8 cellular contexts compared by ENCODE assay signal in the genomic region with DNA sequence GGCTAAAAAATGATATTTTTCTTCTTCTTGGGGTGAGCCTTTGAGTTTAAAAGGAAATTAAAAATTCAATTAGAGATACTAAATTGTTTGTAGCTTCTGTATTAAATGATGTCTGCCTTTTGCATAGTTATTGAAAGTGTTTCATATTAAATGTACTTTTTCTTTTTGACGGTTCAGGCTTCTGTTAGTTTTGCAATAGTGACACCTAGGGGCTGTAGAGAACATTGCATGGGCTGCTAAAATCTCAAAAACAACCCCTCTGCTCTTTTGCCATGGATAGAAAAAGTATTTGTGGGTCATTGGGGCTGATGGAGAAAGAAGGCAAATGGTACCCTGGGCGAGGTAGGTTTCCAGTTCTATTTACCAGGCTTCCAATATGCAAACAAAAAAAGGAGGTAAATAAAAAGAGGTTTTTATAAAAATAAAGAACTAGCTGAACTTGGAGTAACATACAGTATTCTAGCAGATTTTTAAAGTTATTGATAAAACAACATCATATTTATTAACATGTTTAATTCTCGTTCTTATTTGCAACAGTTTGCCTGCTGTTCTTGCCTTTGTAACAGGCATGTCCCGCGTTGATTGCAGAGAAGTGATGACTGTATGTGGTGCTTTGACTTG.
A peak's percentile ranks its signal among the peaks of the same experiment; 100 is the strongest.
DNase-seq lines count a peak whose midpoint lies in the region; ATAC-seq and TF ChIP-seq lines count a peak whose summit lies in the region.

No MANE protein-coding gene starts in this region.

- H3K27ac Mint-ChIP-seq in type B pancreatic cell: no peak overlapping the region

- intact Hi-C loops in mammary epithelial cell (cut with micrococcal nuclease): loop anchor here (1.0 to 10.0 kb wide), 7 partner anchors 60 to 959 kb away; partner anchors contain the start of gene JUN

- 36% methylated on average over 5 of the region's 5 CpGs for WGBS in mammary epithelial cell (ENCODE audit: low coverage, missing lambda C conversion rate)
- 51% methylated on average over 5 of the region's 5 CpGs for WGBS in liver

- H3K4me3 ChIP-seq in HL-60 (replicated peaks; ENCODE audit: insufficient read depth, low read length): no peak overlapping the region
- H3K4me3 ChIP-seq in OCI-LY1 (ENCODE audit: low read depth, low read length, poor library complexity, severe bottlenecking): no peak overlapping the region
- no peak overlapping the region for H3K4me3 ChIP-seq in mammary epithelial cell (replicated peaks in 1 of 3; ENCODE audit: insufficient read depth in 1 of 3, low read depth in 2 of 3, low read length in 3 of 3)
- no peak overlapping the region for H3K4me3 ChIP-seq in liver (ENCODE audit: low read depth in 1 of 3, low read length in 3 of 3)

- H3K36me3 Mint-ChIP-seq in type B pancreatic cell: no peaks in the 10 kb centered on the region

- ATAC-seq in GM21737 (IDR thresholded peaks at IDR 0.05; ENCODE audit: unreplicated experiment) (no peak), HG02642 (IDR thresholded peaks at IDR 0.05; ENCODE audit: poor library complexity, unreplicated experiment) (no peak)

- H3K27me3 ChIP-seq in HL-60 (ENCODE audit: insufficient read depth, poor library complexity, severe bottlenecking) (no peaks in the 10 kb centered on the region), OCI-LY1 (ENCODE audit: insufficient read depth, low read length) (no peaks in the 10 kb centered on the region), mammary epithelial cell (ENCODE audit: insufficient read depth, low read length) (no peaks in the 10 kb centered on the region), liver (ENCODE audit: control insufficient read depth in 4 of 4, insufficient read depth in 4 of 4, low read length in 3 of 4) (no peaks in the 10 kb centered on the region)

- H4K20me1 ChIP-seq in OCI-LY1 (ENCODE audit: insufficient read depth, low read length): no peaks in the 10 kb centered on the region
- H4K20me1 ChIP-seq in mammary epithelial cell (ENCODE audit: insufficient read depth, low read length): no peaks in the 10 kb centered on the region

- H3K9me2 ChIP-seq in OCI-LY1 (ENCODE audit: low read depth, low read length): no peaks in the 10 kb centered on the region

- H3K9ac ChIP-seq in OCI-LY1 (ENCODE audit: low read length) (no peak overlapping the region), mammary epithelial cell (ENCODE audit: insufficient read depth, low read length) (no peak overlapping the region), liver (ENCODE audit: low read depth in 1 of 2, low read length in 2 of 2) (no peak overlapping the region)

- H3K36me3 ChIP-seq in OCI-LY1 (ENCODE audit: insufficient read depth, low read length) (no peaks in the 10 kb centered on the region), mammary epithelial cell (ENCODE audit: insufficient read depth, low read length) (no peaks in the 10 kb centered on the region), liver (ENCODE audit: control insufficient read depth in 4 of 4, insufficient read depth in 3 of 4, low read depth in 1 of 4, low read length in 3 of 4) (peaks cover 0 to 2% (median 1%) of the 10 kb centered on the region in 4 donors)

- H3K27ac ChIP-seq in HL-60 (replicated peaks): peak overlapping the region; percentile 92
- H3K27ac ChIP-seq in OCI-LY1 (ENCODE audit: low read depth, low read length, poor library complexity, severe bottlenecking): no peak overlapping the region
- H3K27ac ChIP-seq in mammary epithelial cell (ENCODE audit: insufficient read depth, low read depth, low read length): no peak overlapping the region
- no peak overlapping the region for H3K27ac ChIP-seq in liver (ENCODE audit: low read depth in 1 of 2, low read length in 2 of 2)

- TF ChIP-seq CTCF in HL-60 (IDR thresholded peaks at IDR 0.05; ENCODE audit: insufficient read depth, low read length): peak; percentile 87
- TF ChIP-seq CTCF in OCI-LY1 (IDR thresholded peaks at IDR 0.05; ENCODE audit: low read length): peak; percentile 90
- TF ChIP-seq CTCF in mammary epithelial cell (conservative IDR thresholded peaks at IDR 0.05 in 1 of 2, IDR thresholded peaks at IDR 0.05 in 1 of 2; ENCODE audit: extremely low read depth in 1 of 2, insufficient read depth in 1 of 2, low read depth in 1 of 2, low read length in 2 of 2): peak; percentile 92 to 94
- peak; percentile 95 for TF ChIP-seq CTCF in liver (IDR thresholded peaks at IDR 0.05; ENCODE audit: low read depth, low read length, missing input control)
- TF ChIP-seq CTCF in type B pancreatic cell (conservative IDR thresholded peaks at IDR 0.05): peak; percentile 98

- H3K4me1 Mint-ChIP-seq in type B pancreatic cell (ENCODE audit: unreplicated experiment): peaks cover 30% of the 10 kb centered on the region

- DNase-seq in D341Med (ENCODE audit: low spot score) (peak; percentile 45), HL-60 (ENCODE audit: low read depth in 1 of 2, low spot score in 1 of 2) (peak in 1 of 2 experiments; percentile 41), mammary epithelial cell (no peak), type B pancreatic cell (ENCODE audit: extremely low spot score, unreplicated experiment) (no peak)

- no peaks in the 10 kb centered on the region for H3K27me3 Mint-ChIP-seq in type B pancreatic cell

- no peak overlapping the region for H2AFZ ChIP-seq in OCI-LY1 (ENCODE audit: low read length)
- H2AFZ ChIP-seq in mammary epithelial cell (ENCODE audit: low read depth, low read length): no peak overlapping the region

- H3K9me3 Mint-ChIP-seq in type B pancreatic cell: no peaks in the 10 kb centered on the region

- peak; percentile 93 to 96 for TF ChIP-seq RAD21 in liver (IDR thresholded peaks at IDR 0.05)

- H3K4me1 ChIP-seq in OCI-LY1 (ENCODE audit: insufficient read depth, low read length, severe bottlenecking) (peaks cover 15% of the 10 kb centered on the region), mammary epithelial cell (ENCODE audit: insufficient read depth, low read length) (no peaks in the 10 kb centered on the region), liver (ENCODE audit: control insufficient read depth in 4 of 4, insufficient read depth in 4 of 4, low read length in 3 of 4) (peaks cover 0 to 17% (median 13%) of the 10 kb centered on the region in 4 donors)

- dilution Hi-C loops in mammary epithelial cell (cut with HindIII; ENCODE audit: low sequenced_read_pairs): no loop called here

- H3K4me2 ChIP-seq in OCI-LY1 (ENCODE audit: low read length): no peak overlapping the region
- H3K4me2 ChIP-seq in mammary epithelial cell (ENCODE audit: insufficient read depth, low read depth, low read length): no peak overlapping the region

- H3K9me3 ChIP-seq in OCI-LY1 (ENCODE audit: low read length): no peaks in the 10 kb centered on the region
- H3K9me3 ChIP-seq in mammary epithelial cell (replicated peaks; ENCODE audit: insufficient read depth, low read length): no peaks in the 10 kb centered on the region
- H3K9me3 ChIP-seq in liver (ENCODE audit: control insufficient read depth in 4 of 4, low read length in 3 of 4): no peaks in the 10 kb centered on the region

- in situ Hi-C loops in mammary epithelial cell (cut with MboI; ENCODE audit: low sequenced_read_pairs in 2 of 2): loop anchor here in 1 of 2 donors (25.0 kb wide), 2 partner anchors 387 to 612 kb away; no protein-coding TSS in a partner anchor

- no peaks in the 10 kb centered on the region for H3F3A ChIP-seq in OCI-LY1 (ENCODE audit: insufficient read depth, low read length)

- CTCF ChIA-PET in mammary epithelial cell (lab: Charles Lee; ENCODE audit: low non-redundant PET): interaction anchor here (0.6 to 0.7 kb wide), 3 partner anchors 120 to 1010 kb away, joined by 3 to 6 read pairs (median 5); no protein-coding TSS in a partner anchor

- no peak overlapping the region for H3K4me3 Mint-ChIP-seq in type B pancreatic cell

- BruUV-seq in mammary epithelial cell (replicated peaks; lab: Mats Ljungman, UMichigan): no TSS peak

- no peaks in the 10 kb centered on the region for H3K79me2 ChIP-seq in OCI-LY1 (ENCODE audit: insufficient read depth, low read length)
- H3K79me2 ChIP-seq in mammary epithelial cell (ENCODE audit: insufficient read depth, low read length): no peaks in the 10 kb centered on the region

TF ChIP-seq in liver, 16 proteins besides CTCF, POLR2A, EP300 and RAD21:
- no peak for TF ChIP-seq HNF4A (conservative IDR thresholded peaks at IDR 0.05)
- TF ChIP-seq NR2F2 (IDR thresholded peaks at IDR 0.05): no peak
- peak in 1 of 2 donors; percentile 7 for TF ChIP-seq RXRA (IDR thresholded peaks at IDR 0.05)
